In genomic region chr1:41102208-41102607, GRCh38 we compare ENCODE assay signal across 8 cellular contexts.
DNase-seq lines count a peak whose midpoint lies in the region; ATAC-seq and TF ChIP-seq lines count a peak whose summit lies in the region.

No MANE protein-coding gene starts in this region.

- no peak overlapping the region for H2AFZ ChIP-seq in MM.1S (ENCODE audit: low read length)

- H3K4me3 ChIP-seq in coronary artery, result no peak overlapping the region
- no peak overlapping the region for H3K4me3 ChIP-seq in lung
- no peak overlapping the region for H3K4me3 ChIP-seq in MM.1S (ENCODE audit: low read length)

- DNase-seq in NCI-H1092 treated with DMSO at 0.1 percent for 48 hours (lab: John Stamatoyannopoulos, UW) (peak; percentile 24), NCI-H1092 (lab: John Stamatoyannopoulos, UW) (no peak), coronary artery (ENCODE audit: low spot score) (peak; percentile 93), lung (ENCODE audit: low spot score) (peak; percentile 79), MM.1S (no peak)
- no peak for DNase-seq in activated T-cell treated with anti-CD3 and anti-CD28 coated beads, Interleukin-2, amount 50 U/mL, for 1 hour

- no peaks in the 10 kb centered on the region for H3K36me3 ChIP-seq in lung (ENCODE audit: control insufficient read depth in 2 of 2, insufficient read depth in 2 of 2, low read length in 2 of 2)
- no peaks in the 10 kb centered on the region; the same call in 1 of the 2 replicates for H3K36me3 ChIP-seq in MM.1S (replicated peaks; ENCODE audit: insufficient read depth, low read length)

- H4K20me1 ChIP-seq in MM.1S (ENCODE audit: insufficient read depth, low read length), result no peaks in the 10 kb centered on the region

- H3K79me2 ChIP-seq in MM.1S (ENCODE audit: low read length), result no peaks in the 10 kb centered on the region

- H3K27ac ChIP-seq in coronary artery, result peak overlapping the region; percentile 34 to 67
- peak overlapping the region in 1 of 2 donors; percentile 91 for H3K27ac ChIP-seq in lung (ENCODE audit: low read depth in 1 of 2, low read length in 1 of 2)
- no peak overlapping the region for H3K27ac ChIP-seq in MM.1S (ENCODE audit: low read length)

- no peak overlapping the region for H3K4me2 ChIP-seq in MM.1S (ENCODE audit: low read depth, low read length)

- H3K4me1 ChIP-seq in lung (ENCODE audit: control insufficient read depth in 2 of 2, insufficient read depth in 2 of 2, low read length in 2 of 2) (peaks cover 0 to 33% of the 10 kb centered on the region in 2 donors), MM.1S (ENCODE audit: low read length) (peaks cover 4% of the 10 kb centered on the region; the same call in 1 of the 2 replicates)

- TF ChIP-seq CTCF in coronary artery (IDR thresholded peaks at IDR 0.05), result no peak
- TF ChIP-seq CTCF in lung (IDR thresholded peaks at IDR 0.05; ENCODE audit: control extremely low read depth, extremely low read depth), result no peak
- no peak for TF ChIP-seq CTCF in MM.1S (IDR thresholded peaks at IDR 0.05; ENCODE audit: low read length)

- no peaks in the 10 kb centered on the region for H3F3A ChIP-seq in MM.1S (ENCODE audit: insufficient read depth, low read length)

- no peaks in the 10 kb centered on the region for H3K27me3 ChIP-seq in lung (ENCODE audit: control insufficient read depth, insufficient read depth)
- H3K27me3 ChIP-seq in MM.1S (replicated peaks; ENCODE audit: insufficient read depth, low read length), result no peaks in the 10 kb centered on the region

- peak; percentile 41 for ATAC-seq in lung (ENCODE audit: insufficient read depth, low FRiP score)
- ATAC-seq in GM21528 (IDR thresholded peaks at IDR 0.05; ENCODE audit: low FRiP score, unreplicated experiment), result no peak
- ATAC-seq in HG02970 (IDR thresholded peaks at IDR 0.05; ENCODE audit: low FRiP score, unreplicated experiment), result no peak

- H3K9ac ChIP-seq in MM.1S (ENCODE audit: low read length), result no peak overlapping the region

- no peaks in the 10 kb centered on the region for H3K9me3 ChIP-seq in lung (ENCODE audit: control insufficient read depth in 2 of 2, insufficient read depth in 1 of 2, low read length in 1 of 2)
- no peaks in the 10 kb centered on the region for H3K9me3 ChIP-seq in MM.1S (replicated peaks; ENCODE audit: insufficient read depth, low read length)

- no peaks in the 10 kb centered on the region for H3K9me2 ChIP-seq in MM.1S (replicated peaks; ENCODE audit: insufficient read depth, low read length)

Comparison
In these comparisons a context has a peak if more than half of its experiments do, and no peak if none do; other contexts are left out.
1. DNase-seq: peak in NCI-H1092 treated with DMSO at 0.1 percent for 48 hours (single experiment), coronary artery (single experiment) and lung (single experiment); none in NCI-H1092 (single experiment), activated T-cell treated with anti-CD3 and anti-CD28 coated beads, Interleukin-2, amount 50 U/mL, for 1 hour (single experiment) and MM.1S (single experiment).